In genomic region chr9:88933607-88934379, GRCh38 we compare ENCODE assay signal across 1 cellular context.
TF ChIP-seq lines count a peak whose summit lies in the region.

No MANE protein-coding gene starts in this region.

TF ChIP-seq in K562, 482 proteins besides CTCF, POLR2A, EP300 and RAD21 (continued from another document and continues in another):
- TF ChIP-seq, protein P1, sequence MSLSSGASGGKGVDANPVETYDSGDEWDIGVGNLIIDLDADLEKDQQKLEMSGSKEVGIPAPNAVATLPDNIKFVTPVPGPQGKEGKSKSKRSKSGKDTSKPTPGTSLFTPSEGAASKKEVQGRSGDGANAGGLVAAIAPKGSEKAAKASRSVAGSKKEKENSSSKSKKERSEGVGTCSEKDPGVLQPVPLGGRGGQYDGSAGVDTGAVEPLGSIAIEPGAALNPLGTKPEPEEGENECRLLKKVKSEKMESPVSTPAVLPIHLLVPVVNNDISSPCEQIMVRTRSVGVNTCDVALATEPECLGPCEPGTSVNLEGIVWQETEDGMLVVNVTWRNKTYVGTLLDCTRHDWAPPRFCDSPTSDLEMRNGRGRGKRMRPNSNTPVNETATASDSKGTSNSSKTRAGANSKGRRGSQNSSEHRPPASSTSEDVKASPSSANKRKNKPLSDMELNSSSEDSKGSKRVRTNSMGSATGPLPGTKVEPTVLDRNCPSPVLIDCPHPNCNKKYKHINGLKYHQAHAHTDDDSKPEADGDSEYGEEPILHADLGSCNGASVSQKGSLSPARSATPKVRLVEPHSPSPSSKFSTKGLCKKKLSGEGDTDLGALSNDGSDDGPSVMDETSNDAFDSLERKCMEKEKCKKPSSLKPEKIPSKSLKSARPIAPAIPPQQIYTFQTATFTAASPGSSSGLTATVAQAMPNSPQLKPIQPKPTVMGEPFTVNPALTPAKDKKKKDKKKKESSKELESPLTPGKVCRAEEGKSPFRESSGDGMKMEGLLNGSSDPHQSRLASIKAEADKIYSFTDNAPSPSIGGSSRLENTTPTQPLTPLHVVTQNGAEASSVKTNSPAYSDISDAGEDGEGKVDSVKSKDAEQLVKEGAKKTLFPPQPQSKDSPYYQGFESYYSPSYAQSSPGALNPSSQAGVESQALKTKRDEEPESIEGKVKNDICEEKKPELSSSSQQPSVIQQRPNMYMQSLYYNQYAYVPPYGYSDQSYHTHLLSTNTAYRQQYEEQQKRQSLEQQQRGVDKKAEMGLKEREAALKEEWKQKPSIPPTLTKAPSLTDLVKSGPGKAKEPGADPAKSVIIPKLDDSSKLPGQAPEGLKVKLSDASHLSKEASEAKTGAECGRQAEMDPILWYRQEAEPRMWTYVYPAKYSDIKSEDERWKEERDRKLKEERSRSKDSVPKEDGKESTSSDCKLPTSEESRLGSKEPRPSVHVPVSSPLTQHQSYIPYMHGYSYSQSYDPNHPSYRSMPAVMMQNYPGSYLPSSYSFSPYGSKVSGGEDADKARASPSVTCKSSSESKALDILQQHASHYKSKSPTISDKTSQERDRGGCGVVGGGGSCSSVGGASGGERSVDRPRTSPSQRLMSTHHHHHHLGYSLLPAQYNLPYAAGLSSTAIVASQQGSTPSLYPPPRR (CRISPR knock-in tag; IDR thresholded peaks at IDR 0.05; ENCODE audit: borderline replicate concordance), result no peak
- TF ChIP-seq ZNF324 (CRISPR knock-in tag; IDR thresholded peaks at IDR 0.05) (no peak), U2AF1 (optimal IDR thresholded peaks at IDR 0.05; ENCODE audit: low read depth, low read length) (no peak), HNRNPUL1 (IDR thresholded peaks at IDR 0.05; ENCODE audit: low read length) (no peak), HEY1 (CRISPR knock-in tag; IDR thresholded peaks at IDR 0.05; ENCODE audit: borderline replicate concordance) (no peak), RCOR1 (IDR thresholded peaks at IDR 0.05; ENCODE audit: borderline replicate concordance in 1 of 2, low read depth in 2 of 2, low read length in 2 of 2) (peak in 1 of 2 experiments; percentile 66; a peak in 2 of 4 replicates), ZFP1 (CRISPR knock-in tag; IDR thresholded peaks at IDR 0.05) (no peak), DACH1 (IDR thresholded peaks at IDR 0.05; ENCODE audit: partially characterized antibody) (no peak), MTA3 (IDR thresholded peaks at IDR 0.05; ENCODE audit: borderline replicate concordance) (no peak), FIP1L1 (IDR thresholded peaks at IDR 0.05; ENCODE audit: low read depth, low read length, poor library complexity, severe bottlenecking) (no peak), SMAD4 (CRISPR knock-in tag; conservative IDR thresholded peaks at IDR 0.05) (peak; percentile 49; the same call in 1 of the 2 replicates), ZNF707 (CRISPR knock-in tag; conservative IDR thresholded peaks at IDR 0.05) (peak; percentile 91), GATA2 (CRISPR knock-in tag; IDR thresholded peaks at IDR 0.05) (peak; percentile 53; the same call in 1 of the 2 replicates), NR2F6 (CRISPR knock-in tag; IDR thresholded peaks at IDR 0.05) (no peak), ZNF354B (CRISPR knock-in tag; IDR thresholded peaks at IDR 0.05) (no peak), STAT5A (IDR thresholded peaks at IDR 0.05; ENCODE audit: borderline replicate concordance, low read length) (peak; percentile 50; the same call in 1 of the 2 replicates), ZNF785 (CRISPR knock-in tag; IDR thresholded peaks at IDR 0.05) (no peak), GMEB1 (CRISPR knock-in tag; IDR thresholded peaks at IDR 0.05) (no peak), DMBX1 (CRISPR knock-in tag; IDR thresholded peaks at IDR 0.05; ENCODE audit: borderline replicate concordance) (no peak), CSDE1 (IDR thresholded peaks at IDR 0.05) (no peak), FOXP1 (CRISPR knock-in tag; IDR thresholded peaks at IDR 0.05) (no peak), HLTF (IDR thresholded peaks at IDR 0.05) (no peak), CTBP1 (IDR thresholded peaks at IDR 0.05; ENCODE audit: borderline replicate concordance) (no peak), ERF (CRISPR knock-in tag; IDR thresholded peaks at IDR 0.05) (no peak), MCM7 (IDR thresholded peaks at IDR 0.05) (no peak), FOXA3 (CRISPR knock-in tag; conservative IDR thresholded peaks at IDR 0.05 in 1 of 2, IDR thresholded peaks at IDR 0.05 in 1 of 2) (no peak), ESRRA (IDR thresholded peaks at IDR 0.05; ENCODE audit: borderline replicate concordance, low read depth) (no peak), TEAD1 (CRISPR knock-in tag; IDR thresholded peaks at IDR 0.05) (no peak), RBM39 (optimal IDR thresholded peaks at IDR 0.05; ENCODE audit: low read depth, low read length) (no peak), CBFA2T3 (IDR thresholded peaks at IDR 0.05) (peak; percentile 84), SMARCA5 (IDR thresholded peaks at IDR 0.05) (no peak), NCOA6 (IDR thresholded peaks at IDR 0.05) (no peak), DLX4 (CRISPR knock-in tag; IDR thresholded peaks at IDR 0.05) (no peak), TOE1 (IDR thresholded peaks at IDR 0.05; ENCODE audit: borderline replicate concordance) (no peak), TOE1 (CRISPR knock-in tag; IDR thresholded peaks at IDR 0.05; ENCODE audit: borderline replicate concordance, low read depth) (no peak), RHOXF2B (CRISPR knock-in tag; conservative IDR thresholded peaks at IDR 0.05) (no peak), MNT (conservative IDR thresholded peaks at IDR 0.05) (0 out of 4 replicates have a peak, but pooled peaks of 1 of the 2 experiments have one; percentile 16), HMG20A (CRISPR knock-in tag; conservative IDR thresholded peaks at IDR 0.05) (no peak), STAG1 (CRISPR knock-in tag; IDR thresholded peaks at IDR 0.05; ENCODE audit: borderline replicate concordance) (no peak), GABPB1 (CRISPR knock-in tag; IDR thresholded peaks at IDR 0.05) (no peak), DIDO1 (tag; IDR thresholded peaks at IDR 0.05; ENCODE audit: low read depth) (no peak), CBFA2T2 (conservative IDR thresholded peaks at IDR 0.05) (peak; percentile 84), MAFK (IDR thresholded peaks at IDR 0.05; ENCODE audit: low read length) (no peak), ZNF431 (CRISPR knock-in tag; IDR thresholded peaks at IDR 0.05) (no peak)
- TF ChIP-seq, protein P2, sequence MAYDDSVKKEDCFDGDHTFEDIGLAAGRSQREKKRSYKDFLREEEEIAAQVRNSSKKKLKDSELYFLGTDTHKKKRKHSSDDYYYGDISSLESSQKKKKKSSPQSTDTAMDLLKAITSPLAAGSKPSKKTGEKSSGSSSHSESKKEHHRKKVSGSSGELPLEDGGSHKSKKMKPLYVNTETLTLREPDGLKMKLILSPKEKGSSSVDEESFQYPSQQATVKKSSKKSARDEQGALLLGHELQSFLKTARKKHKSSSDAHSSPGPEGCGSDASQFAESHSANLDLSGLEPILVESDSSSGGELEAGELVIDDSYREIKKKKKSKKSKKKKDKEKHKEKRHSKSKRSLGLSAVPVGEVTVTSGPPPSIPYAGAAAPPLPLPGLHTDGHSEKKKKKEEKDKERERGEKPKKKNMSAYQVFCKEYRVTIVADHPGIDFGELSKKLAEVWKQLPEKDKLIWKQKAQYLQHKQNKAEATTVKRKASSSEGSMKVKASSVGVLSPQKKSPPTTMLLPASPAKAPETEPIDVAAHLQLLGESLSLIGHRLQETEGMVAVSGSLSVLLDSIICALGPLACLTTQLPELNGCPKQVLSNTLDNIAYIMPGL (CRISPR knock-in tag; IDR thresholded peaks at IDR 0.05), result no peak
- TF ChIP-seq, protein P3, sequence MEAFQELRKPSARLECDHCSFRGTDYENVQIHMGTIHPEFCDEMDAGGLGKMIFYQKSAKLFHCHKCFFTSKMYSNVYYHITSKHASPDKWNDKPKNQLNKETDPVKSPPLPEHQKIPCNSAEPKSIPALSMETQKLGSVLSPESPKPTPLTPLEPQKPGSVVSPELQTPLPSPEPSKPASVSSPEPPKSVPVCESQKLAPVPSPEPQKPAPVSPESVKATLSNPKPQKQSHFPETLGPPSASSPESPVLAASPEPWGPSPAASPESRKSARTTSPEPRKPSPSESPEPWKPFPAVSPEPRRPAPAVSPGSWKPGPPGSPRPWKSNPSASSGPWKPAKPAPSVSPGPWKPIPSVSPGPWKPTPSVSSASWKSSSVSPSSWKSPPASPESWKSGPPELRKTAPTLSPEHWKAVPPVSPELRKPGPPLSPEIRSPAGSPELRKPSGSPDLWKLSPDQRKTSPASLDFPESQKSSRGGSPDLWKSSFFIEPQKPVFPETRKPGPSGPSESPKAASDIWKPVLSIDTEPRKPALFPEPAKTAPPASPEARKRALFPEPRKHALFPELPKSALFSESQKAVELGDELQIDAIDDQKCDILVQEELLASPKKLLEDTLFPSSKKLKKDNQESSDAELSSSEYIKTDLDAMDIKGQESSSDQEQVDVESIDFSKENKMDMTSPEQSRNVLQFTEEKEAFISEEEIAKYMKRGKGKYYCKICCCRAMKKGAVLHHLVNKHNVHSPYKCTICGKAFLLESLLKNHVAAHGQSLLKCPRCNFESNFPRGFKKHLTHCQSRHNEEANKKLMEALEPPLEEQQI (IDR thresholded peaks at IDR 0.05), result no peak
- TF ChIP-seq, protein P4, sequence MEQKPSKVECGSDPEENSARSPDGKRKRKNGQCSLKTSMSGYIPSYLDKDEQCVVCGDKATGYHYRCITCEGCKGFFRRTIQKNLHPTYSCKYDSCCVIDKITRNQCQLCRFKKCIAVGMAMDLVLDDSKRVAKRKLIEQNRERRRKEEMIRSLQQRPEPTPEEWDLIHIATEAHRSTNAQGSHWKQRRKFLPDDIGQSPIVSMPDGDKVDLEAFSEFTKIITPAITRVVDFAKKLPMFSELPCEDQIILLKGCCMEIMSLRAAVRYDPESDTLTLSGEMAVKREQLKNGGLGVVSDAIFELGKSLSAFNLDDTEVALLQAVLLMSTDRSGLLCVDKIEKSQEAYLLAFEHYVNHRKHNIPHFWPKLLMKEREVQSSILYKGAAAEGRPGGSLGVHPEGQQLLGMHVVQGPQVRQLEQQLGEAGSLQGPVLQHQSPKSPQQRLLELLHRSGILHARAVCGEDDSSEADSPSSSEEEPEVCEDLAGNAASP (IDR thresholded peaks at IDR 0.05), result no peak
- TF ChIP-seq, protein P5, sequence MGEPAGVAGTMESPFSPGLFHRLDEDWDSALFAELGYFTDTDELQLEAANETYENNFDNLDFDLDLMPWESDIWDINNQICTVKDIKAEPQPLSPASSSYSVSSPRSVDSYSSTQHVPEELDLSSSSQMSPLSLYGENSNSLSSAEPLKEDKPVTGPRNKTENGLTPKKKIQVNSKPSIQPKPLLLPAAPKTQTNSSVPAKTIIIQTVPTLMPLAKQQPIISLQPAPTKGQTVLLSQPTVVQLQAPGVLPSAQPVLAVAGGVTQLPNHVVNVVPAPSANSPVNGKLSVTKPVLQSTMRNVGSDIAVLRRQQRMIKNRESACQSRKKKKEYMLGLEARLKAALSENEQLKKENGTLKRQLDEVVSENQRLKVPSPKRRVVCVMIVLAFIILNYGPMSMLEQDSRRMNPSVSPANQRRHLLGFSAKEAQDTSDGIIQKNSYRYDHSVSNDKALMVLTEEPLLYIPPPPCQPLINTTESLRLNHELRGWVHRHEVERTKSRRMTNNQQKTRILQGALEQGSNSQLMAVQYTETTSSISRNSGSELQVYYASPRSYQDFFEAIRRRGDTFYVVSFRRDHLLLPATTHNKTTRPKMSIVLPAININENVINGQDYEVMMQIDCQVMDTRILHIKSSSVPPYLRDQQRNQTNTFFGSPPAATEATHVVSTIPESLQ (CRISPR knock-in tag; IDR thresholded peaks at IDR 0.05), result no peak
- TF ChIP-seq, protein P6, sequence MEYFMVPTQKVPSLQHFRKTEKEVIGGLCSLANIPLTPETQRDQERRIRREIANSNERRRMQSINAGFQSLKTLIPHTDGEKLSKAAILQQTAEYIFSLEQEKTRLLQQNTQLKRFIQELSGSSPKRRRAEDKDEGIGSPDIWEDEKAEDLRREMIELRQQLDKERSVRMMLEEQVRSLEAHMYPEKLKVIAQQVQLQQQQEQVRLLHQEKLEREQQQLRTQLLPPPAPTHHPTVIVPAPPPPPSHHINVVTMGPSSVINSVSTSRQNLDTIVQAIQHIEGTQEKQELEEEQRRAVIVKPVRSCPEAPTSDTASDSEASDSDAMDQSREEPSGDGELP (CRISPR knock-in tag; IDR thresholded peaks at IDR 0.05; ENCODE audit: borderline replicate concordance), result no peak
